34 cellular contexts compared by ENCODE assay signal in genomic region chr16:1641261-1641660, GRCh38.
"Had no signal": no experiment of that assay in that cellular context is flagged by ENCODE, and none has a peak within 500 bp of the region (broad histone marks: within the 10 kb centered on the region; RNA-seq: fewer than 3 reads in every experiment).

No MANE protein-coding gene starts in this region.

- H3K4me3 Mint-ChIP-seq: activated CD4-positive, alpha-beta memory T cell treated with anti-CD3 and anti-CD28 coated beads for 36 hours; activated CD4-positive, alpha-beta T cell treated with anti-CD3 and anti-CD28 coated beads for 36 hours; activated CD4-positive, alpha-beta T cell treated with anti-CD3 and anti-CD28 coated beads, Interleukin-2, amount 10 ng/mL, durations not matched to agents 24 days and 14 days; activated CD8-positive, alpha-beta memory T cell treated with anti-CD3 and anti-CD28 coated beads, Interleukin-2, amount 10 ng/mL, durations not matched to agents 7 days and 5 days; activated CD8-positive, alpha-beta T cell treated with anti-CD3 and anti-CD28 coated beads, Interleukin-2, amount 10 ng/mL, durations not matched to agents 7 days and 5 days; activated naive CD4-positive, alpha-beta T cell treated with anti-CD3 and anti-CD28 coated beads for 36 hours; activated naive CD4-positive, alpha-beta T cell treated with anti-CD3 and anti-CD28 coated beads, Interleukin-2, amount 50 U/mL, for 24 hours; activated naive CD8-positive, alpha-beta T cell treated with anti-CD3 and anti-CD28 coated beads for 36 hours; activated naive CD8-positive, alpha-beta T cell treated with anti-CD3 and anti-CD28 coated beads, Interleukin-2, amount 50 U/mL, for 24 hours; activated T-helper 1 cell treated with anti-CD3 and anti-CD28 coated beads, Interleukin-12 subunit alpha, Interleukin-12 subunit beta, Interleukin-2, Interleukin-4 antibody, amounts not matched to agents 30 ng/mL and 10 ng/mL and 1 ng/mL, durations not matched to agents 14 hours and 24 hours and 36 hours; brain; endodermal cell had no signal

- H3K9me3 Mint-ChIP-seq: activated CD4-positive, alpha-beta memory T cell treated with anti-CD3 and anti-CD28 coated beads for 36 hours; activated CD4-positive, alpha-beta T cell treated with anti-CD3 and anti-CD28 coated beads, Interleukin-2, amount 10 ng/mL, durations not matched to agents 24 days and 14 days; activated naive CD4-positive, alpha-beta T cell treated with anti-CD3 and anti-CD28 coated beads for 36 hours; activated naive CD4-positive, alpha-beta T cell treated with anti-CD3 and anti-CD28 coated beads, Interleukin-2, amount 50 U/mL, for 24 hours; activated naive CD8-positive, alpha-beta T cell treated with anti-CD3 and anti-CD28 coated beads for 36 hours; activated naive CD8-positive, alpha-beta T cell treated with anti-CD3 and anti-CD28 coated beads, Interleukin-2, amount 50 U/mL, for 24 hours; activated T-helper 1 cell treated with anti-CD3 and anti-CD28 coated beads, Interleukin-12 subunit alpha, Interleukin-12 subunit beta, Interleukin-2, Interleukin-4 antibody, amounts not matched to agents 30 ng/mL and 10 ng/mL and 1 ng/mL, durations not matched to agents 14 hours and 24 hours and 36 hours; activated T-helper 2 cell treated with anti-CD3 and anti-CD28 coated beads, Interferon-gamma antibody, Interleukin-2, Interleukin-4, amounts not matched to agents 10 μg/mL and 5 μg/mL and 100 μg/mL, durations not matched to agents 14 hours and 24 hours and 36 hours; brain; endodermal cell had no signal

- ATAC-seq: activated CD4-positive, alpha-beta T cell treated with anti-CD3 and anti-CD28 coated beads for 36 hours; activated CD8-positive, alpha-beta memory T cell treated with anti-CD3 and anti-CD28 coated beads, Interleukin-2, amount 10 ng/mL, durations not matched to agents 7 days and 5 days; activated CD8-positive, alpha-beta T cell treated with anti-CD3 and anti-CD28 coated beads, Interleukin-2, amount 10 ng/mL, durations not matched to agents 7 days and 5 days; activated naive CD8-positive, alpha-beta T cell treated with anti-CD3 and anti-CD28 coated beads, Interleukin-2, amount 50 U/mL, for 24 hours; foreskin keratinocyte had no signal

- H3K27ac ChIP-seq: ascending aorta, breast epithelium, cardiac muscle cell, colonic mucosa, esophagus muscularis mucosa, foreskin keratinocyte had no signal

- DNase-seq: activated CD4-positive, alpha-beta T cell treated with anti-CD3 and anti-CD28 coated beads for 36 hours; activated CD4-positive, alpha-beta T cell treated with anti-CD3 and anti-CD28 coated beads, Interleukin-2, amount 10 ng/mL, durations not matched to agents 24 days and 14 days; activated CD4-positive, CD25-positive, alpha-beta regulatory T cell; activated CD4-positive, CD25-positive, alpha-beta regulatory T cell treated with anti-CD3 and anti-CD28 coated beads, Interleukin-2, amount 50 U/mL, for 72 hours; activated CD8-positive, alpha-beta memory T cell treated with anti-CD3 and anti-CD28 coated beads, Interleukin-2, amount 10 ng/mL, durations not matched to agents 7 days and 5 days; activated CD8-positive, alpha-beta memory T cell treated with anti-CD3 and anti-CD28 coated beads, Interleukin-2, amount 50 U/mL, for 4 hours; activated CD8-positive, alpha-beta T cell treated with anti-CD3 and anti-CD28 coated beads, Interleukin-2, amount 10 ng/mL, durations not matched to agents 7 days and 5 days; activated effector memory CD4-positive, alpha-beta T cell treated with anti-CD3 and anti-CD28 coated beads, Interleukin-2, amount 50 U/mL, for 16 hours; activated naive CD8-positive, alpha-beta T cell treated with anti-CD3 and anti-CD28 coated beads for 36 hours; activated naive CD8-positive, alpha-beta T cell treated with anti-CD3 and anti-CD28 coated beads, Interleukin-2, amount 50 U/mL, for 24 hours; activated T-cell treated with anti-CD3 and anti-CD28 coated beads, Interleukin-2, amount 50 U/mL, for 1 hour; activated T-cell treated with anti-CD3 and anti-CD28 coated beads, Interleukin-2, amount 50 U/mL, for 48 hours; adrenal gland; central memory CD4-positive, alpha-beta T cell; cerebellar nuclear complex; colonic mucosa; dorsolateral prefrontal cortex; effector memory CD4-positive, alpha-beta T cell; endodermal cell; erythroblast; foreskin keratinocyte; gastrocnemius medialis; glutamatergic neuron; T-helper 2 cell had no signal

- H3K4me1 ChIP-seq: adrenal gland, ascending aorta, breast epithelium, colonic mucosa, foreskin keratinocyte had no signal

- H3K27ac Mint-ChIP-seq: activated CD4-positive, alpha-beta memory T cell treated with anti-CD3 and anti-CD28 coated beads for 36 hours; activated CD4-positive, alpha-beta T cell treated with anti-CD3 and anti-CD28 coated beads for 36 hours; activated CD4-positive, alpha-beta T cell treated with anti-CD3 and anti-CD28 coated beads, Interleukin-2, amount 10 ng/mL, durations not matched to agents 24 days and 14 days; activated CD8-positive, alpha-beta T cell treated with anti-CD3 and anti-CD28 coated beads, Interleukin-2, amount 10 ng/mL, durations not matched to agents 7 days and 5 days; activated naive CD4-positive, alpha-beta T cell treated with anti-CD3 and anti-CD28 coated beads for 36 hours; activated naive CD4-positive, alpha-beta T cell treated with anti-CD3 and anti-CD28 coated beads, Interleukin-2, amount 50 U/mL, for 24 hours; activated naive CD8-positive, alpha-beta T cell treated with anti-CD3 and anti-CD28 coated beads for 36 hours; activated naive CD8-positive, alpha-beta T cell treated with anti-CD3 and anti-CD28 coated beads, Interleukin-2, amount 50 U/mL, for 24 hours; activated T-helper 1 cell treated with anti-CD3 and anti-CD28 coated beads, Interleukin-12 subunit alpha, Interleukin-12 subunit beta, Interleukin-2, Interleukin-4 antibody, amounts not matched to agents 30 ng/mL and 10 ng/mL and 1 ng/mL, durations not matched to agents 14 hours and 24 hours and 36 hours; activated T-helper 2 cell treated with anti-CD3 and anti-CD28 coated beads, Interferon-gamma antibody, Interleukin-2, Interleukin-4, amounts not matched to agents 10 μg/mL and 5 μg/mL and 100 μg/mL, durations not matched to agents 14 hours and 24 hours and 36 hours; endodermal cell had no signal

- H3K4me1 Mint-ChIP-seq: brain had no signal

- H3K27me3 ChIP-seq: adrenal gland, ascending aorta, breast epithelium, cardiac muscle cell, colonic mucosa, dorsolateral prefrontal cortex, esophagus muscularis mucosa, foreskin keratinocyte, gastrocnemius medialis had no signal

- H3K9me3 ChIP-seq: adrenal gland, ascending aorta, breast epithelium, colonic mucosa, esophagus muscularis mucosa, gastrocnemius medialis had no signal

- H3K27me3 Mint-ChIP-seq: activated CD4-positive, alpha-beta memory T cell treated with anti-CD3 and anti-CD28 coated beads for 36 hours; activated CD4-positive, alpha-beta T cell treated with anti-CD3 and anti-CD28 coated beads for 36 hours; activated CD4-positive, alpha-beta T cell treated with anti-CD3 and anti-CD28 coated beads, Interleukin-2, amount 10 ng/mL, durations not matched to agents 24 days and 14 days; activated CD8-positive, alpha-beta memory T cell treated with anti-CD3 and anti-CD28 coated beads, Interleukin-2, amount 10 ng/mL, durations not matched to agents 7 days and 5 days; activated naive CD4-positive, alpha-beta T cell treated with anti-CD3 and anti-CD28 coated beads, Interleukin-2, amount 50 U/mL, for 24 hours; activated naive CD8-positive, alpha-beta T cell treated with anti-CD3 and anti-CD28 coated beads for 36 hours; activated naive CD8-positive, alpha-beta T cell treated with anti-CD3 and anti-CD28 coated beads, Interleukin-2, amount 50 U/mL, for 24 hours had no signal

- H3K4me3 ChIP-seq: adrenal gland, ascending aorta, breast epithelium, cardiac muscle cell, colonic mucosa, dorsolateral prefrontal cortex, esophagus muscularis mucosa, gastrocnemius medialis had no signal
